18 cellular contexts compared by ENCODE assay signal in genomic region chr9:137968235-137968634, GRCh38.
DNase-seq lines count a peak whose midpoint lies in the region; ATAC-seq and TF ChIP-seq lines count a peak whose summit lies in the region.
"Had no signal": no experiment of that assay in that cellular context is flagged by ENCODE, and none has a peak within 500 bp of the region (broad histone marks: within the 10 kb centered on the region; RNA-seq: fewer than 3 reads in every experiment).

No MANE protein-coding gene starts in this region.

- no peak overlapping the region for H3K56ac ChIP-seq in mesendoderm (ENCODE audit: low read length)

- intact Hi-C loops in Caco-2 (cut with micrococcal nuclease; ENCODE audit: unreplicated experiment), result no loop called here

- no peak overlapping the region for H3K4ac ChIP-seq in mesendoderm (ENCODE audit: low read depth, low read length)

- no peak overlapping the region for H3K4me2 ChIP-seq in mesendoderm (ENCODE audit: low read length)

- POLR2A ChIA-PET in Caco-2 (lab: Charles Lee), result no interaction called here

- H2AK5ac ChIP-seq in mesendoderm (ENCODE audit: low read length), result no peak overlapping the region

- no peak overlapping the region for H2BK5ac ChIP-seq in mesendoderm (ENCODE audit: low read length)

- no CpG with 5 or more reads among the region's 10 CpGs for WGBS in mesendoderm (ENCODE audit: extremely low coverage, insufficient coverage, low lambda C conversion rate)

- no peaks in the 10 kb centered on the region for H3K79me1 ChIP-seq in mesendoderm (ENCODE audit: low read length)

- no peak overlapping the region for H2BK120ac ChIP-seq in mesendoderm (ENCODE audit: low read depth, low read length)

- H3K4me3 ChIP-seq in Caco-2 (ENCODE audit: low read depth, low read length), result no peak overlapping the region
- no peak overlapping the region for H3K4me3 ChIP-seq in RWPE2 (ENCODE audit: severe bottlenecking)
- H3K4me3 ChIP-seq in mesendoderm (ENCODE audit: low read length), result no peak overlapping the region
- H3K4me3 ChIP-seq: GM23248 had no signal

- H3K4me1 ChIP-seq in Caco-2 (no peaks in the 10 kb centered on the region), RWPE2 (ENCODE audit: insufficient read depth, poor library complexity, severe bottlenecking) (no peaks in the 10 kb centered on the region), mesendoderm (ENCODE audit: control insufficient read depth, low read depth, low read length) (no peaks in the 10 kb centered on the region)

- no peak for TF ChIP-seq POLR2A in GM18505 (IDR thresholded peaks at IDR 0.05; ENCODE audit: borderline replicate concordance, extremely low read depth, insufficient read depth, insufficient read length)

- H4K5ac ChIP-seq in mesendoderm (ENCODE audit: low read length), result no peak overlapping the region

- no peak overlapping the region for H2BK15ac ChIP-seq in mesendoderm (replicated peaks; ENCODE audit: low read depth)

- no peak for ATAC-seq in RWPE2 (ENCODE audit: low read depth)
- ATAC-seq in GM18505 (IDR thresholded peaks at IDR 0.05; ENCODE audit: unreplicated experiment), result no peak
- ATAC-seq in HG03139 (IDR thresholded peaks at IDR 0.05; ENCODE audit: unreplicated experiment), result no peak
- ATAC-seq in HG03196 (IDR thresholded peaks at IDR 0.05; ENCODE audit: unreplicated experiment), result no peak
- ATAC-seq: Right ventricle myocardium inferior; stimulated activated naive B cell treated with anti-CD40 and anti-IgM and Interleukin-4, amounts not matched to agents 10 μg/mL and 1 μg/mL and 100 μg/mL, for 72 hours had no signal

- in situ Hi-C loops in GM13976 (cut with MboI; ENCODE audit: low sequenced_read_pairs, unreplicated experiment), result no loop called here

- CTCF ChIA-PET in Caco-2 (lab: Charles Lee), result no interaction called here

- H3K27me3 Mint-ChIP-seq in Caco-2 (ENCODE audit: insufficient read depth, unreplicated experiment), result peaks cover 9% of the 10 kb centered on the region

- TF ChIP-seq CTCF in Caco-2 (IDR thresholded peaks at IDR 0.05; ENCODE audit: insufficient read depth in 1 of 2, low read depth in 1 of 2, low read length in 1 of 2, severe bottlenecking in 1 of 2, unreplicated experiment in 1 of 2) (peak; percentile 25 to 38), GM13976 (IDR thresholded peaks at IDR 0.05; ENCODE audit: borderline replicate concordance, control extremely low read depth, extremely low read depth, insufficient read depth, missing control alignments) (no peak), RWPE2 (IDR thresholded peaks at IDR 0.05; ENCODE audit: poor library complexity, severe bottlenecking) (no peak)

- no peak overlapping the region for H4K8ac ChIP-seq in mesendoderm (ENCODE audit: low read depth, low read length)

- H3K4me3 Mint-ChIP-seq in Caco-2 (ENCODE audit: unreplicated experiment), result no peak overlapping the region
- H3K4me3 Mint-ChIP-seq: memory B cell; stimulated activated naive B cell treated with anti-CD40 and anti-IgM and Interleukin-4, amounts not matched to agents 10 μg/mL and 1 μg/mL and 100 μg/mL, for 72 hours had no signal

- no peaks in the 10 kb centered on the region for H3K9me3 ChIP-seq in Caco-2
- no peaks in the 10 kb centered on the region for H3K9me3 ChIP-seq in RWPE2 (ENCODE audit: severe bottlenecking)
- H3K9me3 ChIP-seq: neutrophil had no signal

- H3K27ac ChIP-seq in RWPE2 (ENCODE audit: poor library complexity, severe bottlenecking) (no peak overlapping the region), mesendoderm (ENCODE audit: low read depth, low read length) (no peak overlapping the region)
- H3K27ac ChIP-seq: GM23248, neutrophil had no signal

- H3K36me3 Mint-ChIP-seq in Caco-2 (ENCODE audit: insufficient read depth, unreplicated experiment), result no peaks in the 10 kb centered on the region
- H3K36me3 Mint-ChIP-seq: memory B cell; stimulated activated naive B cell treated with anti-CD40 and anti-IgM and Interleukin-4, amounts not matched to agents 10 μg/mL and 1 μg/mL and 100 μg/mL, for 72 hours had no signal

- no peak for DNase-seq in Caco-2
- peak; percentile 37 for DNase-seq in GM13976 (ENCODE audit: low spot score)
- peak; percentile 36 for DNase-seq in RWPE2 (ENCODE audit: low spot score)
- DNase-seq in mesendoderm, result peak; percentile 22
- DNase-seq in hypothalamus (lab: John Stamatoyannopoulos, UW), result no peak
- DNase-seq: activated CD4-positive, alpha-beta T cell treated with anti-CD3 and anti-CD28 coated beads for 4 hours; activated T-cell treated with anti-CD3 and anti-CD28 coated beads for 4 hours; central memory CD4-positive, alpha-beta T cell; GF-D8; GM23248; NCI-H1694 treated with DMSO at 0.1 percent for 48 hours; stimulated activated naive B cell treated with anti-CD40 and anti-IgM and Interleukin-4, amounts not matched to agents 10 μg/mL and 1 μg/mL and 100 μg/mL, for 72 hours had no signal

- H3K27ac Mint-ChIP-seq in Caco-2 (ENCODE audit: unreplicated experiment), result no peak overlapping the region
- H3K27ac Mint-ChIP-seq: memory B cell; stimulated activated naive B cell treated with anti-CD40 and anti-IgM and Interleukin-4, amounts not matched to agents 10 μg/mL and 1 μg/mL and 100 μg/mL, for 72 hours had no signal

- 0 out of 2 replicates have a peak, but pooled peaks cover 1% of the 10 kb centered on the region for H3K27me3 ChIP-seq in Caco-2 (replicated peaks; ENCODE audit: control insufficient read depth, insufficient read depth, low read length)
- no peaks in the 10 kb centered on the region for H3K27me3 ChIP-seq in RWPE2 (ENCODE audit: insufficient read depth, poor library complexity, severe bottlenecking)
- H3K27me3 ChIP-seq in mesendoderm (ENCODE audit: insufficient read depth, low read length, poor library complexity), result no peaks in the 10 kb centered on the region

- H3K9ac ChIP-seq in mesendoderm (ENCODE audit: low read length), result no peak overlapping the region
- H3K9ac ChIP-seq: GM23248 had no signal

- H3K36me3 ChIP-seq in Caco-2 (ENCODE audit: control insufficient read depth, insufficient read depth, low read length), result no peaks in the 10 kb centered on the region
- H3K36me3 ChIP-seq in RWPE2 (ENCODE audit: low read depth), result no peaks in the 10 kb centered on the region
- no peaks in the 10 kb centered on the region for H3K36me3 ChIP-seq in mesendoderm (ENCODE audit: control insufficient read depth, insufficient read depth, low read length)
- H3K36me3 ChIP-seq: neutrophil had no signal

- no peaks in the 10 kb centered on the region for H3K4me1 Mint-ChIP-seq in Caco-2 (ENCODE audit: low read depth, unreplicated experiment)
- H3K4me1 Mint-ChIP-seq: memory B cell; stimulated activated naive B cell treated with anti-CD40 and anti-IgM and Interleukin-4, amounts not matched to agents 10 μg/mL and 1 μg/mL and 100 μg/mL, for 72 hours had no signal

- no peaks in the 10 kb centered on the region for H3K79me2 ChIP-seq in mesendoderm (ENCODE audit: control insufficient read depth, insufficient read depth, low read length)

- peaks cover 2% of the 10 kb centered on the region for H3K9me3 Mint-ChIP-seq in Caco-2 (ENCODE audit: unreplicated experiment)

- no TSS peak for BruUV-seq in Caco-2 (replicated peaks; lab: Mats Ljungman, UMichigan)

- H3K23ac ChIP-seq in mesendoderm (ENCODE audit: low read length), result no peak overlapping the region

- H3K18ac ChIP-seq in mesendoderm (ENCODE audit: low read length), result no peak overlapping the region

Comparison
In these comparisons a context has a peak if more than half of its experiments do, and no peak if none do; other contexts are left out.
1. DNase-seq: peak in GM13976 (single experiment), RWPE2 (single experiment) and mesendoderm (single experiment); none in Caco-2 (0 of 2) and hypothalamus (0 of 51).
2. CTCF ChIP-seq: peak in Caco-2 (2 of 2); none in GM13976 (single experiment) and RWPE2 (single experiment).